ENCODE assay signal across 18 cellular contexts in the genomic region with DNA sequence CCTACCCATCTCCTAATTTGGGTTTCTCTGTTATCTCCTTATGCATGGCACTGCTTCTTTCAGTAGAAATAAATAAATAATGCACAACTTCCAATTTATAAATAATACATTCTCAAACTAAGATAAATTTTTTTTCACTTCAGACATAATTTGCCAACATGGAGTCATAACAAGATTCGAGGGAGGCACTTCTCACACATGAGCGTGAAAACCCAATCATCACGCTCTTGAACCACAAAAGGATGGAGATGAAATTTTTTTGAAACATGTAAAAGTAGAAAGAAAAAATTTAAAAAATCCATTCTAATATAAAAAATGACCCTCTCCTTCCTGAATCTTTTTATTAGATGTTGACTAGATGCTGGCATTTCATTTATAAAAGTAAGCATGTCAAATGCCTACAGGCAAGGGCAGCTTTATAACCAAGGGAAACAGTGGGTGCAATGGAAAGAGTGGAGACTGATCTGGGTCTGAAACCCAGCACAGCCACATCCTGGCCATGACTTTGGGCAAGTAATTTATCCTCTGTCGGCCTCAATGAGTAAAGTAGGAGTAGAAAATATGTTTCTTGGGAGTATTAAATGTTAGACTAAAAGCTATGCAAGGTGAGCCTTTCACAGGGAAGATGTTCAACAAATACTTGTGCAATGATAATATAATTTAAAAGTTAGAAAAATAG.
DNase-seq lines count a peak whose midpoint lies in the region; TF ChIP-seq lines count a peak whose summit lies in the region.
"Had no signal": no experiment of that assay in that cellular context is flagged by ENCODE, and none has a peak within 500 bp of the region (broad histone marks: within the 10 kb centered on the region; RNA-seq: fewer than 3 reads in every experiment).

No MANE protein-coding gene starts in this region.

- no peak overlapping the region for H2AFZ ChIP-seq in smooth muscle cell (ENCODE audit: low read depth)
- H2AFZ ChIP-seq in GM23248, result no peak overlapping the region

- H3K4me3 ChIP-seq in smooth muscle cell, result no peak overlapping the region
- no peak overlapping the region for H3K4me3 ChIP-seq in GM23248
- H3K4me3 ChIP-seq: lower lobe of right lung, ovary, right lobe of liver, upper lobe of right lung had no signal

- H3K9ac ChIP-seq in smooth muscle cell (ENCODE audit: low read depth) (no peak overlapping the region), GM23248 (no peak overlapping the region)

- peak overlapping the region; percentile 28 for H3K4me3 Mint-ChIP-seq in activated CD4-positive, alpha-beta T cell treated with anti-CD3 and anti-CD28 coated beads, Interleukin-2, amount 10 ng/mL, durations not matched to agents 24 days and 14 days
- peak overlapping the region; percentile 44 for H3K4me3 Mint-ChIP-seq in activated naive CD8-positive, alpha-beta T cell

- DNase-seq in activated CD4-positive, alpha-beta T cell treated with anti-CD3 and anti-CD28 coated beads, Interleukin-2, amount 10 ng/mL, durations not matched to agents 24 days and 14 days, result peak; percentile 57
- no peak for DNase-seq in activated CD4-positive, alpha-beta T cell treated with anti-CD3 and anti-CD28 coated beads, Interleukin-2, amount 50 U/mL, for 4 hours
- DNase-seq in M059J (ENCODE audit: low read depth), result peak; percentile 40
- DNase-seq in smooth muscle cell (lab: John Stamatoyannopoulos, UW; ENCODE audit: unreplicated experiment), result no peak
- DNase-seq in A172 (ENCODE audit: low spot score), result no peak
- no peak for DNase-seq in GM23248
- no peak for DNase-seq in nucleus accumbens (lab: John Stamatoyannopoulos, UW)
- DNase-seq: amniotic stem cell, foreskin keratinocyte, hippocampal formation, lower lobe of right lung, ovary, right lobe of liver, T1000, upper lobe of right lung had no signal

- peaks cover 29% of the 10 kb centered on the region for H3K4me1 Mint-ChIP-seq in activated CD4-positive, alpha-beta T cell treated with anti-CD3 and anti-CD28 coated beads, Interleukin-2, amount 10 ng/mL, durations not matched to agents 24 days and 14 days
- H3K4me1 Mint-ChIP-seq in activated naive CD8-positive, alpha-beta T cell (ENCODE audit: low read depth), result peaks cover 31% of the 10 kb centered on the region

- H3F3A ChIP-seq in smooth muscle cell (ENCODE audit: low read depth) (peaks cover 10% of the 10 kb centered on the region), GM23248 (ENCODE audit: insufficient read depth) (no peaks in the 10 kb centered on the region)

- no peaks in the 10 kb centered on the region for H3K9me2 ChIP-seq in GM23248 (ENCODE audit: insufficient read depth)

- H3K4me2 ChIP-seq in smooth muscle cell (peak overlapping the region; percentile 78), GM23248 (ENCODE audit: unreplicated experiment) (no peak overlapping the region)

- H3K36me3 ChIP-seq in smooth muscle cell (ENCODE audit: low read depth) (no peaks in the 10 kb centered on the region), GM23248 (ENCODE audit: low read depth) (no peaks in the 10 kb centered on the region)
- H3K36me3 ChIP-seq: lower lobe of right lung, ovary, right lobe of liver, upper lobe of right lung had no signal

- peak overlapping the region; percentile 52 for H3K27ac Mint-ChIP-seq in activated CD4-positive, alpha-beta T cell treated with anti-CD3 and anti-CD28 coated beads, Interleukin-2, amount 10 ng/mL, durations not matched to agents 24 days and 14 days
- peak overlapping the region; percentile 30 for H3K27ac Mint-ChIP-seq in activated naive CD8-positive, alpha-beta T cell
- H3K27ac Mint-ChIP-seq: CD14-positive monocyte had no signal

- no peaks in the 10 kb centered on the region for H3K36me3 Mint-ChIP-seq in activated CD4-positive, alpha-beta T cell treated with anti-CD3 and anti-CD28 coated beads, Interleukin-2, amount 10 ng/mL, durations not matched to agents 24 days and 14 days (ENCODE audit: low read depth)
- H3K36me3 Mint-ChIP-seq in activated naive CD8-positive, alpha-beta T cell, result no peaks in the 10 kb centered on the region
- H3K36me3 Mint-ChIP-seq: CD14-positive monocyte had no signal

- intact Hi-C loops in activated CD4-positive, alpha-beta T cell treated with anti-CD3 and anti-CD28 coated beads, Interleukin-2, amount 10 ng/mL, durations not matched to agents 24 days and 14 days (cut with micrococcal nuclease), result loop anchor here (2.0 to 10.0 kb wide), 2 partner anchors 74 to 680 kb away; a partner anchor contains a TSS

- H4K20me1 ChIP-seq in smooth muscle cell (ENCODE audit: low read depth) (no peaks in the 10 kb centered on the region), GM23248 (ENCODE audit: insufficient read depth) (no peaks in the 10 kb centered on the region)

- in situ Hi-C loops in GM23248 (cut with MboI), result no loop called here

- H3K9me3 ChIP-seq in smooth muscle cell (replicated peaks; ENCODE audit: low read depth), result no peaks in the 10 kb centered on the region
- H3K9me3 ChIP-seq in GM23248 (ENCODE audit: low read depth), result no peaks in the 10 kb centered on the region
- H3K9me3 ChIP-seq: lower lobe of right lung, ovary, right lobe of liver, upper lobe of right lung had no signal

- H3K27ac ChIP-seq in smooth muscle cell (ENCODE audit: low read depth) (peak overlapping the region; percentile 94), GM23248 (no peak overlapping the region)
- H3K27ac ChIP-seq: epithelial cell of prostate, foreskin keratinocyte, lower lobe of right lung, ovary, right lobe of liver, upper lobe of right lung had no signal

- H3K79me2 ChIP-seq in smooth muscle cell (ENCODE audit: low read depth) (no peaks in the 10 kb centered on the region), GM23248 (ENCODE audit: insufficient read depth) (no peaks in the 10 kb centered on the region)

- H3K4me1 ChIP-seq in smooth muscle cell (ENCODE audit: low read depth) (peaks cover 8% of the 10 kb centered on the region), GM23248 (ENCODE audit: insufficient read depth) (no peaks in the 10 kb centered on the region)
- H3K4me1 ChIP-seq: foreskin keratinocyte, lower lobe of right lung, right lobe of liver, upper lobe of right lung had no signal

- peaks cover 10% of the 10 kb centered on the region for H3K27me3 Mint-ChIP-seq in activated CD4-positive, alpha-beta T cell treated with anti-CD3 and anti-CD28 coated beads, Interleukin-2, amount 10 ng/mL, durations not matched to agents 24 days and 14 days
- H3K27me3 Mint-ChIP-seq in activated naive CD8-positive, alpha-beta T cell, result peaks cover 3% of the 10 kb centered on the region

- H3K27me3 ChIP-seq in smooth muscle cell (ENCODE audit: low read depth), result no peaks in the 10 kb centered on the region
- H3K27me3 ChIP-seq in GM23248 (replicated peaks; ENCODE audit: insufficient read depth), result no peaks in the 10 kb centered on the region
- H3K27me3 ChIP-seq: foreskin keratinocyte, ovary, right lobe of liver, upper lobe of right lung had no signal

- WGBS in smooth muscle cell (ENCODE audit: low lambda C conversion rate), result 62% methylated on average over 4 of the region's 4 CpGs
- WGBS in GM23248 (ENCODE audit: low coverage in 1 of 2, low lambda C conversion rate in 2 of 2, missing lambda C conversion rate in 2 of 2), 2 experiments, result 49 to 54% methylated on average over 4 of the region's 4 CpGs

- no peaks in the 10 kb centered on the region for H3K9me3 Mint-ChIP-seq in activated CD4-positive, alpha-beta T cell treated with anti-CD3 and anti-CD28 coated beads, Interleukin-2, amount 10 ng/mL, durations not matched to agents 24 days and 14 days
- H3K9me3 Mint-ChIP-seq in activated naive CD8-positive, alpha-beta T cell (ENCODE audit: low read depth), result no peaks in the 10 kb centered on the region

- TF ChIP-seq CTCF in smooth muscle cell (IDR thresholded peaks at IDR 0.05; ENCODE audit: borderline replicate concordance, insufficient read depth, poor library complexity, severe bottlenecking), result no peak

Comparison
In these comparisons a context has a peak if more than half of its experiments do, and no peak if none do; other contexts are left out.
1. DNase-seq: peak in activated CD4-positive, alpha-beta T cell treated with anti-CD3 and anti-CD28 coated beads, Interleukin-2, amount 10 ng/mL, durations not matched to agents 24 days and 14 days (single experiment) and M059J (single experiment); none in activated CD4-positive, alpha-beta T cell treated with anti-CD3 and anti-CD28 coated beads, Interleukin-2, amount 50 U/mL, for 4 hours (0 of 2), smooth muscle cell (single experiment), A172 (single experiment), GM23248 (single experiment) and nucleus accumbens (0 of 56).